33 cellular contexts compared by ENCODE assay signal in genomic region chr14:36402867-36403266, GRCh38.
"Had no signal": no experiment of that assay in that cellular context is flagged by ENCODE, and none has a peak within 500 bp of the region (broad histone marks: within the 10 kb centered on the region; RNA-seq: fewer than 3 reads in every experiment).

No MANE protein-coding gene starts in this region.

- H3K9me3 Mint-ChIP-seq: activated CD4-positive, alpha-beta memory T cell treated with anti-CD3 and anti-CD28 coated beads, Interleukin-2, amount 10 ng/mL, durations not matched to agents 7 days and 5 days; activated CD4-positive, alpha-beta T cell treated with anti-CD3 and anti-CD28 coated beads, Interleukin-2, amount 10 ng/mL, durations not matched to agents 7 days and 5 days; activated T-cell treated with anti-CD3 and anti-CD28 coated beads, Interleukin-2, amount 50 U/mL, for 4 hours; activated T-helper 17 cell treated with anti-CD3 and anti-CD28 coated beads, Interleukin-2, amount 50 U/mL, for 72 hours; central memory CD8-positive, alpha-beta T cell; T-helper 2 cell treated with Interferon-gamma antibody and Interleukin-4, amounts not matched to agents 5 μg/mL and 100 μg/mL, for 36 hours had no signal

- H3K4me1 ChIP-seq: esophagus squamous epithelium had no signal

- FAIRE-seq: astrocyte, bronchial epithelial cell, colon, endometrium, endothelial cell of umbilical vein had no signal

- H3K27ac Mint-ChIP-seq: activated CD4-positive, alpha-beta memory T cell treated with anti-CD3 and anti-CD28 coated beads, Interleukin-2, amount 10 ng/mL, durations not matched to agents 7 days and 5 days; activated CD4-positive, alpha-beta T cell treated with anti-CD3 and anti-CD28 coated beads, Interleukin-2, amount 10 ng/mL, durations not matched to agents 7 days and 5 days; activated naive CD8-positive, alpha-beta T cell; activated T-helper 17 cell treated with anti-CD3 and anti-CD28 coated beads, Interleukin-2, amount 50 U/mL, for 72 hours; effector memory CD8-positive, alpha-beta T cell; T-helper 17 cell; T-helper 2 cell treated with Interferon-gamma antibody and Interleukin-4, amounts not matched to agents 5 μg/mL and 100 μg/mL, for 36 hours had no signal

- H3K27me3 ChIP-seq: brain microvascular endothelial cell, esophagus squamous epithelium had no signal

- H3K27ac ChIP-seq: brain microvascular endothelial cell, epithelial cell of prostate, esophagus squamous epithelium had no signal

- H3K4me3 ChIP-seq: esophagus squamous epithelium had no signal

- H3K27me3 Mint-ChIP-seq: activated CD4-positive, alpha-beta memory T cell treated with anti-CD3 and anti-CD28 coated beads, Interleukin-2, amount 10 ng/mL, durations not matched to agents 7 days and 5 days had no signal

- H3K36me3 ChIP-seq: brain microvascular endothelial cell, esophagus squamous epithelium had no signal

- DNase-seq: activated CD4-positive, alpha-beta memory T cell treated with anti-CD3 and anti-CD28 coated beads, Interleukin-2, amount 10 ng/mL, durations not matched to agents 7 days and 5 days; activated CD4-positive, alpha-beta T cell treated with anti-CD3 and anti-CD28 coated beads for 1 hour; activated CD4-positive, alpha-beta T cell treated with anti-CD3 and anti-CD28 coated beads for 4 hours; activated CD4-positive, alpha-beta T cell treated with anti-CD3 and anti-CD28 coated beads, Interleukin-2, amount 10 ng/mL, durations not matched to agents 7 days and 5 days; activated CD4-positive, alpha-beta T cell treated with anti-CD3 and anti-CD28 coated beads, Interleukin-2, amount 50 U/mL, for 4 hours; activated effector memory CD4-positive, alpha-beta T cell treated with Interleukin-2 at 50 U/mL for 16 hours; activated gamma-delta T cell treated with Interleukin-2 at 50 U/mL for 16 hours; activated naive CD4-positive, alpha-beta T cell treated with anti-CD3 and anti-CD28 coated beads, Interleukin-2, amount 50 U/mL, for 16 hours; activated naive CD4-positive, alpha-beta T cell treated with Interleukin-2 at 50 U/mL for 16 hours; activated T-cell treated with anti-CD3 and anti-CD28 coated beads, Interleukin-2, amount 50 U/mL, for 4 hours; amniotic stem cell; anterior cingulate cortex; brain microvascular endothelial cell; cortex of kidney; dermis blood vessel endothelial cell; effector CD4-positive, alpha-beta T cell; effector memory CD8-positive, alpha-beta T cell; esophagus squamous epithelium; foreskin melanocyte; head of caudate nucleus; T-helper 1 cell; T-helper 17 cell; T1000 had no signal

- H3K9me3 ChIP-seq: esophagus squamous epithelium had no signal

- H3K4me3 Mint-ChIP-seq: activated CD4-positive, alpha-beta memory T cell treated with anti-CD3 and anti-CD28 coated beads, Interleukin-2, amount 10 ng/mL, durations not matched to agents 7 days and 5 days; activated CD4-positive, alpha-beta T cell treated with anti-CD3 and anti-CD28 coated beads, Interleukin-2, amount 10 ng/mL, durations not matched to agents 7 days and 5 days; activated naive CD8-positive, alpha-beta T cell; activated T-cell treated with anti-CD3 and anti-CD28 coated beads, Interleukin-2, amount 50 U/mL, for 4 hours; activated T-helper 17 cell treated with anti-CD3 and anti-CD28 coated beads, Interleukin-2, amount 50 U/mL, for 72 hours; central memory CD8-positive, alpha-beta T cell; effector memory CD8-positive, alpha-beta T cell; T-helper 17 cell; T-helper 2 cell treated with Interferon-gamma antibody and Interleukin-4, amounts not matched to agents 5 μg/mL and 100 μg/mL, for 36 hours had no signal

- ATAC-seq: activated T-cell treated with anti-CD3 and anti-CD28 coated beads, Interleukin-2, amount 50 U/mL, for 4 hours; activated T-helper 17 cell treated with anti-CD3 and anti-CD28 coated beads, Interleukin-2, amount 50 U/mL, for 72 hours; effector memory CD8-positive, alpha-beta T cell; T-helper 17 cell had no signal

- H3K4me1 Mint-ChIP-seq: activated CD4-positive, alpha-beta memory T cell treated with anti-CD3 and anti-CD28 coated beads, Interleukin-2, amount 10 ng/mL, durations not matched to agents 7 days and 5 days; activated CD4-positive, alpha-beta T cell treated with anti-CD3 and anti-CD28 coated beads, Interleukin-2, amount 10 ng/mL, durations not matched to agents 7 days and 5 days; activated T-helper 17 cell treated with anti-CD3 and anti-CD28 coated beads, Interleukin-2, amount 50 U/mL, for 72 hours; central memory CD8-positive, alpha-beta T cell; T-helper 17 cell had no signal
